In genomic region chr17:80676564-80676963, GRCh38 we compare ENCODE assay signal across 1 cellular context.
TF ChIP-seq lines count a peak whose summit lies in the region.

No MANE protein-coding gene starts in this region.

TF ChIP-seq in HepG2, 621 proteins besides CTCF, POLR2A, EP300 and RAD21 (continued from another document):
- TF ChIP-seq NFAT5 (CRISPR knock-in tag; IDR thresholded peaks at IDR 0.05) (no peak), MED8 (CRISPR knock-in tag; IDR thresholded peaks at IDR 0.05; ENCODE audit: insufficient replicate concordance) (no peak), NAIF1 (CRISPR knock-in tag; IDR thresholded peaks at IDR 0.05; ENCODE audit: borderline replicate concordance) (no peak), ZNF792 (CRISPR knock-in tag; IDR thresholded peaks at IDR 0.05) (no peak), AGO2 (optimal IDR thresholded peaks at IDR 0.05; ENCODE audit: low read depth, low read length) (peak; percentile 51), ZFP91 (CRISPR knock-in tag; IDR thresholded peaks at IDR 0.05; ENCODE audit: borderline replicate concordance) (0 out of 2 replicates have a peak, but pooled peaks have one; percentile 33), CBX2 (IDR thresholded peaks at IDR 0.05; ENCODE audit: low read depth, low read length) (no peak), CBX2 (CRISPR knock-in tag; IDR thresholded peaks at IDR 0.05; ENCODE audit: low read depth) (no peak), MTF2 (CRISPR knock-in tag; IDR thresholded peaks at IDR 0.05; ENCODE audit: borderline replicate concordance) (no peak), TOPORS (CRISPR knock-in tag; IDR thresholded peaks at IDR 0.05) (no peak), BATF2 (CRISPR knock-in tag; IDR thresholded peaks at IDR 0.05) (no peak)
